Comparison of ENCODE assay signal across 19 cellular contexts in the genomic region with DNA sequence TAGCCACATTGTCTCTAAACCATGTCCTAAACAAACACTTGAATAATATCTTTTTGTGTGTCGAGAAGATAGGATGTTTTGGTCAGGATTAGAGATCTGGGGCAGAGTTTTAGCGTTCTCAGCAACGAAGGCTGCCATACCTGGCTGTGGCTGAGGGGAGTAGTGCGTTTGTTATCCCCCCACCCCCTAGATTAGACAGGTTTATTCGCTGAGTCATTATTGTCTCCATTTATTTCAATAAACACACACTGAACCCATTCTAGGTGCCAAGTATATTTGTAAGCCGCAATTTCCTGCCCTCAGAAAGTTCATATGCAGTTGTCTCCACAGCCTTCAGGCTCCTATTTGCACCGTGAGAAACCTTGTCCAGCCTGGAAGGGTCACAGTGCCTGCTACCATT.
"Had no signal": no experiment of that assay in that cellular context is flagged by ENCODE, and none has a peak within 500 bp of the region (broad histone marks: within the 10 kb centered on the region; RNA-seq: fewer than 3 reads in every experiment).

No MANE protein-coding gene starts in this region.

- H3K4me3 ChIP-seq: esophagus muscularis mucosa, gastrocnemius medialis, heart right ventricle, psoas muscle, testis, tibial nerve, upper lobe of right lung had no signal

- H3K4me1 ChIP-seq: esophagus muscularis mucosa, gastrocnemius medialis, heart right ventricle, psoas muscle, testis, tibial nerve, upper lobe of right lung had no signal

- H3K9me3 Mint-ChIP-seq: stimulated activated naive B cell treated with anti-CD40 and anti-IgM and Interleukin-4, amounts not matched to agents 10 μg/mL and 1 μg/mL and 100 μg/mL, for 72 hours had no signal

- H3K27ac Mint-ChIP-seq: naive thymus-derived CD4-positive, alpha-beta T cell; stimulated activated naive B cell treated with anti-CD40 and anti-IgM and Interleukin-4, amounts not matched to agents 10 μg/mL and 1 μg/mL and 100 μg/mL, for 72 hours; stimulated activated naive CD8-positive, alpha-beta T cell treated with anti-CD3 and anti-CD28 coated beads, Interleukin-15, amount 100 ng/mL, for 72 hours had no signal

- H3K4me1 Mint-ChIP-seq: stimulated activated naive B cell treated with anti-CD40 and anti-IgM and Interleukin-4, amounts not matched to agents 10 μg/mL and 1 μg/mL and 100 μg/mL, for 72 hours; stimulated activated naive CD8-positive, alpha-beta T cell treated with anti-CD3 and anti-CD28 coated beads, Interleukin-15, amount 100 ng/mL, for 72 hours had no signal

- H3K4me3 Mint-ChIP-seq: naive thymus-derived CD4-positive, alpha-beta T cell; stimulated activated naive B cell treated with anti-CD40 and anti-IgM and Interleukin-4, amounts not matched to agents 10 μg/mL and 1 μg/mL and 100 μg/mL, for 72 hours; stimulated activated naive CD8-positive, alpha-beta T cell treated with anti-CD3 and anti-CD28 coated beads, Interleukin-15, amount 100 ng/mL, for 72 hours had no signal

- H3K36me3 Mint-ChIP-seq: naive thymus-derived CD4-positive, alpha-beta T cell; stimulated activated naive B cell treated with anti-CD40 and anti-IgM and Interleukin-4, amounts not matched to agents 10 μg/mL and 1 μg/mL and 100 μg/mL, for 72 hours had no signal

- ATAC-seq: gastrocnemius medialis; heart right ventricle; naive thymus-derived CD4-positive, alpha-beta T cell; psoas muscle; sciatic nerve; stimulated activated naive B cell treated with anti-CD40 and anti-IgM and Interleukin-4, amounts not matched to agents 10 μg/mL and 1 μg/mL and 100 μg/mL, for 72 hours; stimulated activated naive CD8-positive, alpha-beta T cell treated with anti-CD3 and anti-CD28 coated beads, Interleukin-15, amount 100 ng/mL, for 72 hours; upper lobe of right lung had no signal

- H3K27ac ChIP-seq: epithelial cell of prostate, esophagus muscularis mucosa, gastrocnemius medialis, heart right ventricle, neutrophil, psoas muscle, testis, tibial nerve, upper lobe of right lung had no signal

- DNase-seq: effector memory CD4-positive, alpha-beta T cell; gastrocnemius medialis; heart right ventricle; hypothalamus; kidney glomerular epithelial cell; naive thymus-derived CD4-positive, alpha-beta T cell; psoas muscle; retina; stimulated activated CD4-positive, alpha-beta T cell treated with anti-CD3 and anti-CD28 coated beads, Interleukin-2, amount 100 ng/mL, for 24 hours; stimulated activated CD4-positive, alpha-beta T cell treated with anti-CD3 and anti-CD28 coated beads, Interleukin-4, amount 100 ng/mL, for 4 hours; stimulated activated naive B cell treated with anti-CD40 and anti-IgM and Interleukin-4, amounts not matched to agents 10 μg/mL and 1 μg/mL and 100 μg/mL, for 72 hours; stimulated activated naive CD8-positive, alpha-beta T cell treated with anti-CD3 and anti-CD28 coated beads, Interleukin-15, amount 100 ng/mL, for 72 hours; testis; upper lobe of right lung had no signal

- H3K36me3 ChIP-seq: esophagus muscularis mucosa, gastrocnemius medialis, heart right ventricle, neutrophil, tibial nerve, upper lobe of right lung had no signal

- H3K27me3 Mint-ChIP-seq: naive thymus-derived CD4-positive, alpha-beta T cell; stimulated activated naive B cell treated with anti-CD40 and anti-IgM and Interleukin-4, amounts not matched to agents 10 μg/mL and 1 μg/mL and 100 μg/mL, for 72 hours; stimulated activated naive CD8-positive, alpha-beta T cell treated with anti-CD3 and anti-CD28 coated beads, Interleukin-15, amount 100 ng/mL, for 72 hours had no signal

- H3K9me3 ChIP-seq: esophagus muscularis mucosa, gastrocnemius medialis, heart right ventricle, neutrophil, testis, tibial nerve, upper lobe of right lung had no signal

- H3K27me3 ChIP-seq: esophagus muscularis mucosa, gastrocnemius medialis, heart right ventricle, neutrophil, testis, tibial nerve, upper lobe of right lung had no signal
